15 cellular contexts compared by ENCODE assay signal in the genomic region with DNA sequence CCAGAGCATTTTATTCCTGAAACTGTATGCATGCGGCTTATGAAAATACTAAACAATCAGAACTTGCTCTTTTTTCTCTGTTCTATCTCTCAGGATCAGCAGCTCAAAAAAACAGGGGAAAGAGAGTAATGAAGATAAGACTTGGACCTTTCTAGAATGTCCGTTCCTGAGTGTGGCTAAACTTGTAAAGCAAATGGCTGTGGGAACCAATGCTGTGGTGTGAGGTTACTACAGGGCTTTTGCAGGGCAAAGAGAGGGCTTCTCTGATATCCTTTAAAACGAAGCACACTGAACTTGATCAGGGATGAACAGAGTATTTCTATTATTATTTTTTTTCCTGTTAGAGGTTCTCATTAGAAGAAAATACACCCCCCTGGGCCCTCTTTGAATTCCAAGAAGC.
DNase-seq lines count a peak whose midpoint lies in the region; ATAC-seq and TF ChIP-seq lines count a peak whose summit lies in the region.
"Had no signal": no experiment of that assay in that cellular context is flagged by ENCODE, and none has a peak within 500 bp of the region (broad histone marks: within the 10 kb centered on the region; RNA-seq: fewer than 3 reads in every experiment).

No MANE protein-coding gene starts in this region.

- no peak overlapping the region for H3K14ac ChIP-seq in trophoblast cell (ENCODE audit: low read length)
- H3K14ac ChIP-seq in H9 (ENCODE audit: insufficient read depth, low read length): no peak overlapping the region

- no peak overlapping the region for H4K5ac ChIP-seq in H9 (ENCODE audit: insufficient read length, low read depth, low read length)

- H3K4ac ChIP-seq in trophoblast cell (ENCODE audit: low read depth, low read length) (no peak overlapping the region), H9 (ENCODE audit: low read depth, low read length) (no peak overlapping the region)

- H3K23ac ChIP-seq in trophoblast cell (ENCODE audit: low read length) (no peak overlapping the region), H9 (ENCODE audit: insufficient read length, low read depth, low read length) (no peak overlapping the region)

- H2BK20ac ChIP-seq in H9 (ENCODE audit: low read depth, low read length, poor library complexity, severe bottlenecking): no peak overlapping the region

- H3T11ph ChIP-seq in H9 (ENCODE audit: low read length): no peak overlapping the region

- DNase-seq in OCI-M1 (lab: John Stamatoyannopoulos, UW) (peak; percentile 25), hepatocyte (ENCODE audit: low spot score) (no peak), trophoblast cell (peak in 1 of 2 donors; percentile 37), thoracic aorta (ENCODE audit: low spot score) (no peak), left ventricle myocardium inferior (no peak), H9 (no peak)
- DNase-seq: 8988T; CD4-positive, CD25-positive, alpha-beta regulatory T cell; DMS 273 treated with DMSO at 0.1 percent for 48 hours; DMS79 had no signal

- H3K4me3 Mint-ChIP-seq in H9: no peak overlapping the region
- H3K4me3 Mint-ChIP-seq: CD4-positive, CD25-positive, alpha-beta regulatory T cell had no signal

- H3K27me3 ChIP-seq in hepatocyte: no peaks in the 10 kb centered on the region
- no peaks in the 10 kb centered on the region for H3K27me3 ChIP-seq in trophoblast cell (ENCODE audit: insufficient read depth, low read length)
- no peaks in the 10 kb centered on the region for H3K27me3 ChIP-seq in thoracic aorta (replicated peaks; ENCODE audit: insufficient read depth)
- no peaks in the 10 kb centered on the region for H3K27me3 ChIP-seq in left ventricle myocardium inferior (ENCODE audit: low read depth)
- H3K27me3 ChIP-seq in H9 (ENCODE audit: insufficient read depth, low read length): no peaks in the 10 kb centered on the region
- H3K27me3 ChIP-seq: BLaER1 treated with 17β-estradiol and CSF1 and Interleukin-3, amounts not matched to agents 10 nM and 100 nM had no signal

- no peaks in the 10 kb centered on the region for H3K36me3 ChIP-seq in hepatocyte (replicated peaks; ENCODE audit: insufficient read depth, low read depth)
- H3K36me3 ChIP-seq in trophoblast cell (ENCODE audit: control insufficient read depth in 1 of 2, insufficient read depth in 2 of 2, low read length in 2 of 2): no peaks in the 10 kb centered on the region
- H3K36me3 ChIP-seq in thoracic aorta: no peaks in the 10 kb centered on the region
- no peaks in the 10 kb centered on the region for H3K36me3 ChIP-seq in left ventricle myocardium inferior
- H3K36me3 ChIP-seq: BLaER1 treated with 17β-estradiol and CSF1 and Interleukin-3, amounts not matched to agents 10 nM and 100 nM had no signal

- no peaks in the 10 kb centered on the region for H3K36me3 Mint-ChIP-seq in H9 (ENCODE audit: insufficient read depth in 1 of 3, low read depth in 3 of 3)
- H3K36me3 Mint-ChIP-seq: CD4-positive, CD25-positive, alpha-beta regulatory T cell; IgD-negative memory B cell had no signal

- no peaks in the 10 kb centered on the region for H3K27me3 Mint-ChIP-seq in H9 (ENCODE audit: low read depth)

- H3K9ac ChIP-seq in trophoblast cell (ENCODE audit: low read length) (no peak overlapping the region), H9 (ENCODE audit: extremely low read depth, insufficient read length, low read length) (no peak overlapping the region)
- H3K9ac ChIP-seq: BLaER1 treated with 17β-estradiol and CSF1 and Interleukin-3, amounts not matched to agents 10 nM and 100 nM had no signal

- H2AK5ac ChIP-seq in trophoblast cell (ENCODE audit: low read length) (no peak overlapping the region), H9 (ENCODE audit: insufficient read length, low read length) (no peak overlapping the region)

- no peaks in the 10 kb centered on the region for H3K23me2 ChIP-seq in H9 (ENCODE audit: insufficient read length, low read depth, low read length, poor library complexity, severe bottlenecking)

- H4K20me1 ChIP-seq in hepatocyte (ENCODE audit: insufficient read depth, poor library complexity, severe bottlenecking) (no peaks in the 10 kb centered on the region), H9 (ENCODE audit: control insufficient read depth, insufficient read depth, insufficient read length) (no peaks in the 10 kb centered on the region)
- H4K20me1 ChIP-seq: BLaER1 treated with 17β-estradiol and CSF1 and Interleukin-3, amounts not matched to agents 10 nM and 100 nM had no signal

- intact Hi-C loops in left ventricle myocardium inferior (cut with micrococcal nuclease): no loop called here

- no peak overlapping the region for H3K27ac Mint-ChIP-seq in H9
- H3K27ac Mint-ChIP-seq: CD4-positive, CD25-positive, alpha-beta regulatory T cell; IgD-negative memory B cell had no signal

- no peak overlapping the region for H3K4me3 ChIP-seq in hepatocyte
- no peak overlapping the region for H3K4me3 ChIP-seq in trophoblast cell (ENCODE audit: low read depth, low read length)
- no peak overlapping the region for H3K4me3 ChIP-seq in thoracic aorta
- H3K4me3 ChIP-seq in left ventricle myocardium inferior: no peak overlapping the region
- H3K4me3 ChIP-seq: BLaER1 treated with 17β-estradiol and CSF1 and Interleukin-3, amounts not matched to agents 10 nM and 100 nM; GM12878 had no signal

- H3K9me3 Mint-ChIP-seq in H9: no peaks in the 10 kb centered on the region
- H3K9me3 Mint-ChIP-seq: IgD-negative memory B cell had no signal

- no peaks in the 10 kb centered on the region for H3K9me3 ChIP-seq in hepatocyte (ENCODE audit: low read depth)
- no peaks in the 10 kb centered on the region for H3K9me3 ChIP-seq in trophoblast cell (ENCODE audit: insufficient read depth, low read depth, low read length)
- H3K9me3 ChIP-seq in thoracic aorta: no peaks in the 10 kb centered on the region
- no peaks in the 10 kb centered on the region for H3K9me3 ChIP-seq in left ventricle myocardium inferior (replicated peaks)
- H3K9me3 ChIP-seq in H9 (ENCODE audit: control insufficient read depth, low read depth, low read length): no peaks in the 10 kb centered on the region
- H3K9me3 ChIP-seq: BLaER1 treated with 17β-estradiol and CSF1 and Interleukin-3, amounts not matched to agents 10 nM and 100 nM had no signal

- H2BK15ac ChIP-seq in H9 (ENCODE audit: low read depth, low read length): no peak overlapping the region

- H2BK12ac ChIP-seq in trophoblast cell (ENCODE audit: low read length) (no peak overlapping the region), H9 (ENCODE audit: insufficient read length, low read depth, low read length) (no peak overlapping the region)

- H3K79me1 ChIP-seq in trophoblast cell (ENCODE audit: low read length) (peaks cover 4% of the 10 kb centered on the region), H9 (ENCODE audit: insufficient read depth, low read depth, low read length, poor library complexity, severe bottlenecking) (peaks cover 2% of the 10 kb centered on the region)

- peaks cover 16% of the 10 kb centered on the region for H3K79me2 ChIP-seq in hepatocyte
- no peaks in the 10 kb centered on the region for H3K79me2 ChIP-seq in trophoblast cell (ENCODE audit: control insufficient read depth, insufficient read depth, low read length, poor library complexity)
- no peaks in the 10 kb centered on the region for H3K79me2 ChIP-seq in H9 (ENCODE audit: insufficient read depth, low read length)

- WGBS in hepatocyte (ENCODE audit: low lambda C conversion rate, missing lambda C conversion rate): 63% methylated on average over 3 of the region's 3 CpGs
- no CpG with 5 or more reads among the region's 3 CpGs for WGBS in trophoblast cell (ENCODE audit: extremely low coverage, insufficient coverage, insufficient read length)
- WGBS in H9 (ENCODE audit: extremely low coverage, insufficient read length, low lambda C conversion rate): no CpG with 5 or more reads among the region's 3 CpGs

- H3K56ac ChIP-seq in H9 (ENCODE audit: insufficient read length, low read depth, low read length): no peak overlapping the region

- H3K4me1 Mint-ChIP-seq in H9: no peaks in the 10 kb centered on the region
- H3K4me1 Mint-ChIP-seq: CD4-positive, CD25-positive, alpha-beta regulatory T cell; IgD-negative memory B cell had no signal

- no peaks in the 10 kb centered on the region for H3K9me2 ChIP-seq in hepatocyte (replicated peaks; ENCODE audit: insufficient read depth)

- H2BK120ac ChIP-seq in trophoblast cell (ENCODE audit: insufficient read depth, low read length, poor library complexity): no peak overlapping the region
- no peak overlapping the region for H2BK120ac ChIP-seq in H9 (ENCODE audit: low read depth, low read length, poor library complexity, severe bottlenecking)

- no peak overlapping the region for H3K18ac ChIP-seq in trophoblast cell (ENCODE audit: low read length)
- no peak overlapping the region for H3K18ac ChIP-seq in H9 (ENCODE audit: insufficient read length, low read depth, low read length)

- H2AFZ ChIP-seq in hepatocyte (no peak overlapping the region), trophoblast cell (ENCODE audit: insufficient read depth, low read length, poor library complexity) (no peak overlapping the region), H9 (ENCODE audit: low read length) (no peak overlapping the region)

- peaks cover 3% of the 10 kb centered on the region for H3K4me1 ChIP-seq in hepatocyte (ENCODE audit: insufficient read depth)
- peaks cover 2 to 3% of the 10 kb centered on the region in 2 experiments for H3K4me1 ChIP-seq in trophoblast cell (ENCODE audit: control insufficient read depth in 1 of 2, insufficient read depth in 2 of 2, low read length in 2 of 2)
- H3K4me1 ChIP-seq in thoracic aorta (ENCODE audit: control insufficient read depth in 1 of 2, low read depth in 2 of 2): peaks cover 22 to 47% of the 10 kb centered on the region in 2 donors
- no peaks in the 10 kb centered on the region for H3K4me1 ChIP-seq in left ventricle myocardium inferior
- H3K4me1 ChIP-seq in H9 (ENCODE audit: insufficient read depth, low read length): no peaks in the 10 kb centered on the region
- H3K4me1 ChIP-seq: BLaER1 treated with 17β-estradiol and CSF1 and Interleukin-3, amounts not matched to agents 10 nM and 100 nM had no signal

- H2BK5ac ChIP-seq in trophoblast cell (ENCODE audit: low read depth, low read length, poor library complexity) (no peak overlapping the region), H9 (ENCODE audit: insufficient read length, low read length) (no peak overlapping the region)

- TF ChIP-seq CTCF in hepatocyte (IDR thresholded peaks at IDR 0.05; ENCODE audit: poor library complexity) (no peak), thoracic aorta (IDR thresholded peaks at IDR 0.05) (no peak), left ventricle myocardium inferior (IDR thresholded peaks at IDR 0.05; ENCODE audit: borderline replicate concordance) (no peak), H9 (conservative IDR thresholded peaks at IDR 0.05) (no peak)

- H4K91ac ChIP-seq in trophoblast cell (ENCODE audit: low read depth, low read length) (peak overlapping the region; percentile 24), H9 (ENCODE audit: insufficient read length, low read depth, low read length) (no peak overlapping the region)

- H4K8ac ChIP-seq in trophoblast cell (ENCODE audit: low read depth, low read length) (peak overlapping the region; percentile 28), H9 (replicated peaks; ENCODE audit: insufficient read length, low read depth, low read length) (no peak overlapping the region)

- ATAC-seq in thoracic aorta (ENCODE audit: insufficient number of reproducible peaks, low FRiP score, low read depth): no peak
- ATAC-seq in HG02884 (IDR thresholded peaks at IDR 0.05; ENCODE audit: unreplicated experiment): no peak
- ATAC-seq: GM12878, HCT116 had no signal

- H3K27ac ChIP-seq in hepatocyte (peak overlapping the region; percentile 5), trophoblast cell (ENCODE audit: low read depth, low read length) (no peak overlapping the region), thoracic aorta (peak overlapping the region; percentile 45 to 48), left ventricle myocardium inferior (replicated peaks) (no peak overlapping the region), H9 (ENCODE audit: insufficient read length, low read depth, low read length) (no peak overlapping the region)
- H3K27ac ChIP-seq: BLaER1 treated with 17β-estradiol and CSF1 and Interleukin-3, amounts not matched to agents 10 nM and 100 nM had no signal

- H3K4me2 ChIP-seq in hepatocyte (no peak overlapping the region), trophoblast cell (ENCODE audit: low read length) (no peak overlapping the region), H9 (ENCODE audit: insufficient read depth, insufficient read length, low read length) (no peak overlapping the region)
- H3K4me2 ChIP-seq: BLaER1 treated with 17β-estradiol and CSF1 and Interleukin-3, amounts not matched to agents 10 nM and 100 nM had no signal

- no peak overlapping the region for H4K12ac ChIP-seq in trophoblast cell (ENCODE audit: low read depth, low read length)

Comparison
In these comparisons a context has a peak if more than half of its experiments do, and no peak if none do; other contexts are left out.
1. H3K27ac ChIP-seq: peak in hepatocyte (single experiment) and thoracic aorta (2 of 2); none in trophoblast cell (single experiment), left ventricle myocardium inferior (single experiment) and H9 (single experiment).